17 cellular contexts compared by ENCODE assay signal in the genomic region with DNA sequence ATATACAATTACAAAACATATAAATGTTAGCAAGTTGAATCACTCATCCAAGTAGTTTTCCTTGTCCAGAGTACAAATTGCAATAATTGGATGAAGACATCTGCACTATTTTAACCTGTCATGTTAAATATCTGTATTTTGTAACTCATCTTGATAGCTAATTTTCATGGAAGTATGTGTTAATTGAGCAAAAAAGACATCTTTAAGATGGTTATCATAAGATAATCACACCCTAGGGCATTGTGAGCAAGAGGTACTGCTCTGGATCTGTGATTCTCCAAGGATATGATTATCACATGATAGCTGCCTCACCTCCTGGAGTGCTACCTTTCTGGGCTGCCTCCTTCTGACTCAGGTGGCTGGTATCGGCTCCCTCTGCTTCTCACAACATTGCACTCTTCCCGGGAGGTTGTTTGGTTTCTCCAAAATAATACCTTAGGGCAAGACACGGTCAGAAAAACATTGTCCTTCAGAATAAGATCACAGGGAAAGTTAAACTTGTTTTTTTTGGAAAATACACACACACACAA.
"Had no signal": no experiment of that assay in that cellular context is flagged by ENCODE, and none has a peak within 500 bp of the region (broad histone marks: within the 10 kb centered on the region; RNA-seq: fewer than 3 reads in every experiment).

No MANE protein-coding gene starts in this region.

- DNase-seq: activated CD4-positive, alpha-beta T cell treated with anti-CD3 and anti-CD28 coated beads, Interleukin-2, amount 10 ng/mL, durations not matched to agents 24 days and 14 days; activated CD8-positive, alpha-beta T cell treated with anti-CD3 and anti-CD28 coated beads, Interleukin-2, amount 10 ng/mL, durations not matched to agents 7 days and 5 days; activated naive CD4-positive, alpha-beta T cell treated with Interleukin-2 at 50 U/mL for 16 hours; activated T-cell treated with anti-CD3 and anti-CD28 coated beads, Interleukin-2, amount 50 U/mL, for 24 hours; aorta; brain microvascular endothelial cell; left ventricle myocardium inferior; naive thymus-derived CD4-positive, alpha-beta T cell; stimulated activated CD4-positive, alpha-beta T cell treated with anti-CD3 and anti-CD28 coated beads, Interleukin-12 subunit alpha, Interleukin-12 subunit beta, amount 100 ng/mL, for 4 hours; stimulated activated CD4-positive, alpha-beta T cell treated with anti-CD3 and anti-CD28 coated beads, Interleukin-1b, Interleukin-23, amount 100 ng/mL, for 48 hours; stimulated activated naive CD4-positive, alpha-beta T cell treated with Interleukin-2 at 50 U/mL for 16 hours; T1000; tibial artery; uterus had no signal

- ATAC-seq: activated CD8-positive, alpha-beta T cell treated with anti-CD3 and anti-CD28 coated beads, Interleukin-2, amount 10 ng/mL, durations not matched to agents 7 days and 5 days; naive thymus-derived CD4-positive, alpha-beta T cell had no signal

- H3K4me3 ChIP-seq: coronary artery, left ventricle myocardium inferior, prostate gland, right atrium auricular region, tibial artery, uterus had no signal

- H3K9me3 ChIP-seq: left ventricle myocardium inferior, prostate gland, right atrium auricular region, tibial artery, uterus had no signal

- H3K36me3 ChIP-seq: brain microvascular endothelial cell, left ventricle myocardium inferior, prostate gland, right atrium auricular region, tibial artery, uterus had no signal

- H3K4me1 ChIP-seq: left ventricle myocardium inferior, prostate gland, right atrium auricular region, tibial artery, uterus had no signal

- H3K27ac ChIP-seq: brain microvascular endothelial cell, coronary artery, left ventricle myocardium inferior, prostate gland, right atrium auricular region, tibial artery, uterus had no signal

- H3K27me3 ChIP-seq: brain microvascular endothelial cell, right atrium auricular region, tibial artery, uterus had no signal
